In genomic region chr16:83211711-83212110, GRCh38 we compare ENCODE assay signal across 29 cellular contexts.
DNase-seq lines count a peak whose midpoint lies in the region; ATAC-seq and TF ChIP-seq lines count a peak whose summit lies in the region.
"Had no signal": no experiment of that assay in that cellular context is flagged by ENCODE, and none has a peak within 500 bp of the region (broad histone marks: within the 10 kb centered on the region; RNA-seq: fewer than 3 reads in every experiment).

No MANE protein-coding gene starts in this region.

- H3K27ac Mint-ChIP-seq in GM23338: no peak overlapping the region
- H3K27ac Mint-ChIP-seq in activated CD4-positive, alpha-beta T cell treated with anti-CD3 and anti-CD28 coated beads, Interleukin-2, amount 10 ng/mL, durations not matched to agents 7 days and 5 days: no peak overlapping the region
- H3K27ac Mint-ChIP-seq: activated CD4-positive, alpha-beta T cell treated with anti-CD3 and anti-CD28 coated beads for 36 hours; activated naive CD8-positive, alpha-beta T cell; CD4-positive, CD25-positive, alpha-beta regulatory T cell; nephron; T-helper 2 cell treated with Interferon-gamma antibody and Interleukin-4, amounts not matched to agents 5 μg/mL and 100 μg/mL, for 36 hours had no signal

- POLR2A ChIA-PET in activated CD4-positive, alpha-beta T cell treated with anti-CD3 and anti-CD28 coated beads, Interleukin-2, amount 10 ng/mL, durations not matched to agents 7 days and 5 days (lab: Charles Lee): no interaction called here

- no peaks in the 10 kb centered on the region for H3K4me1 ChIP-seq in GM23338 (ENCODE audit: insufficient read depth)
- H3K4me1 ChIP-seq: pancreas had no signal

- H3K4me3 Mint-ChIP-seq in GM23338: no peak overlapping the region
- no peak overlapping the region for H3K4me3 Mint-ChIP-seq in activated CD4-positive, alpha-beta T cell treated with anti-CD3 and anti-CD28 coated beads, Interleukin-2, amount 10 ng/mL, durations not matched to agents 7 days and 5 days
- H3K4me3 Mint-ChIP-seq: activated CD4-positive, alpha-beta T cell treated with anti-CD3 and anti-CD28 coated beads for 36 hours; activated naive CD8-positive, alpha-beta T cell; CD4-positive, CD25-positive, alpha-beta regulatory T cell; nephron; T-helper 2 cell treated with Interferon-gamma antibody and Interleukin-4, amounts not matched to agents 5 μg/mL and 100 μg/mL, for 36 hours had no signal

- H4K20me1 ChIP-seq in GM23338 (replicated peaks; ENCODE audit: insufficient read depth): no peaks in the 10 kb centered on the region

- DNase-seq in GM23338 (ENCODE audit: low spot score): peak; percentile 16
- peak; percentile 8 for DNase-seq in NCI-H146 treated with DMSO at 0.1 percent for 48 hours (lab: John Stamatoyannopoulos, UW; ENCODE audit: unreplicated experiment)
- peak; percentile 80 for DNase-seq in brain pericyte (ENCODE audit: low read depth, low spot score)
- DNase-seq in iPS-NIHi7 (ENCODE audit: extremely low spot score): peak; percentile 26
- no peak for DNase-seq in NCI-H524 (lab: John Stamatoyannopoulos, UW)
- no peak for DNase-seq in activated CD4-positive, alpha-beta T cell treated with anti-CD3 and anti-CD28 coated beads, Interleukin-2, amount 10 ng/mL, durations not matched to agents 7 days and 5 days
- DNase-seq in islet precursor cell: no peak
- no peak for DNase-seq in activated CD4-positive, alpha-beta T cell treated with anti-CD3 and anti-CD28 coated beads, Interleukin-2, amount 50 U/mL, for 48 hours
- DNase-seq: activated CD4-positive, alpha-beta T cell treated with anti-CD3 and anti-CD28 coated beads for 36 hours; activated CD8-positive, alpha-beta memory T cell treated with anti-CD3 and anti-CD28 coated beads for 24 hours; Calu3; caudate nucleus; CD4-positive, CD25-positive, alpha-beta regulatory T cell; foreskin melanocyte; GM23248; heart right ventricle; IMR-90; NCI-H187; NCI-H510A treated with DMSO at 0.1 percent for 48 hours; pancreas; SHP77 treated with DMSO at 0.1 percent for 48 hours; small intestine; stimulated activated CD4-positive, alpha-beta T cell treated with anti-CD3 and anti-CD28 coated beads, Interleukin-1b, Interleukin-23, amount 100 ng/mL, for 48 hours; stimulated activated naive CD8-positive, alpha-beta T cell treated with anti-CD3 and anti-CD28 coated beads, Interleukin-15, Interleukin-2, amounts not matched to agents 100 U/mL and 50 U/mL, for 24 hours had no signal

- peaks cover 3% of the 10 kb centered on the region for H3K27me3 Mint-ChIP-seq in GM23338 (ENCODE audit: insufficient read depth, low read depth, poor library complexity)
- H3K27me3 Mint-ChIP-seq in activated CD4-positive, alpha-beta T cell treated with anti-CD3 and anti-CD28 coated beads, Interleukin-2, amount 10 ng/mL, durations not matched to agents 7 days and 5 days: no peaks in the 10 kb centered on the region
- H3K27me3 Mint-ChIP-seq: activated naive CD8-positive, alpha-beta T cell; CD4-positive, CD25-positive, alpha-beta regulatory T cell had no signal

- TF ChIP-seq CTCF in GM23338 (conservative IDR thresholded peaks at IDR 0.05; ENCODE audit: low read depth in 2 of 2): no peak

- H3K27ac ChIP-seq in GM23338 (ENCODE audit: low read depth): no peak overlapping the region
- H3K27ac ChIP-seq: GM23248, heart right ventricle, pancreas had no signal

- H3K9me2 ChIP-seq in GM23338 (ENCODE audit: insufficient read depth): no peaks in the 10 kb centered on the region

- H3K79me2 ChIP-seq in GM23338 (replicated peaks; ENCODE audit: insufficient read depth): no peaks in the 10 kb centered on the region

- peak; percentile 41 for ATAC-seq in GM23338
- ATAC-seq: activated CD4-positive, alpha-beta T cell treated with anti-CD3 and anti-CD28 coated beads for 36 hours; esophagus mucosa; Panc1; pancreas; stimulated activated naive CD8-positive, alpha-beta T cell treated with anti-CD3 and anti-CD28 coated beads, Interleukin-15, Interleukin-2, amounts not matched to agents 100 U/mL and 50 U/mL, for 24 hours had no signal

- H3K36me3 Mint-ChIP-seq in GM23338 (ENCODE audit: low read depth): no peaks in the 10 kb centered on the region
- no peaks in the 10 kb centered on the region for H3K36me3 Mint-ChIP-seq in activated CD4-positive, alpha-beta T cell treated with anti-CD3 and anti-CD28 coated beads, Interleukin-2, amount 10 ng/mL, durations not matched to agents 7 days and 5 days (ENCODE audit: low read depth)
- H3K36me3 Mint-ChIP-seq: activated naive CD8-positive, alpha-beta T cell; CD4-positive, CD25-positive, alpha-beta regulatory T cell had no signal

- H3F3A ChIP-seq in GM23338 (replicated peaks; ENCODE audit: low read depth): no peaks in the 10 kb centered on the region

- no peaks in the 10 kb centered on the region for H3K9me3 Mint-ChIP-seq in GM23338
- H3K9me3 Mint-ChIP-seq in activated CD4-positive, alpha-beta T cell treated with anti-CD3 and anti-CD28 coated beads, Interleukin-2, amount 10 ng/mL, durations not matched to agents 7 days and 5 days: no peaks in the 10 kb centered on the region
- H3K9me3 Mint-ChIP-seq: T-helper 2 cell treated with Interferon-gamma antibody and Interleukin-4, amounts not matched to agents 5 μg/mL and 100 μg/mL, for 36 hours had no signal

- H2AFZ ChIP-seq in GM23338: no peak overlapping the region
- H2AFZ ChIP-seq: GM23248 had no signal

- H3K4me3 ChIP-seq in GM23338: no peak overlapping the region
- H3K4me3 ChIP-seq: GM23248, heart right ventricle, pancreas had no signal

- no peaks in the 10 kb centered on the region for H3K36me3 ChIP-seq in GM23338 (ENCODE audit: insufficient read depth)
- H3K36me3 ChIP-seq: heart right ventricle, pancreas had no signal

- CTCF ChIA-PET in activated CD4-positive, alpha-beta T cell treated with anti-CD3 and anti-CD28 coated beads, Interleukin-2, amount 10 ng/mL, durations not matched to agents 7 days and 5 days (lab: Charles Lee): interaction anchor here (1.1 kb wide), 1 partner anchor 11 kb away, joined by 4 read pairs; no protein-coding TSS in a partner anchor

- no peak overlapping the region for H3K4me2 ChIP-seq in GM23338

- no peaks in the 10 kb centered on the region for H3K27me3 ChIP-seq in GM23338 (ENCODE audit: insufficient read depth)
- H3K27me3 ChIP-seq: heart right ventricle had no signal

- peaks cover 8% of the 10 kb centered on the region; the same call in 2 of the 3 replicates for H3K4me1 Mint-ChIP-seq in GM23338
- H3K4me1 Mint-ChIP-seq in activated CD4-positive, alpha-beta T cell treated with anti-CD3 and anti-CD28 coated beads, Interleukin-2, amount 10 ng/mL, durations not matched to agents 7 days and 5 days: no peaks in the 10 kb centered on the region
- H3K4me1 Mint-ChIP-seq: activated CD4-positive, alpha-beta T cell treated with anti-CD3 and anti-CD28 coated beads for 36 hours; CD4-positive, CD25-positive, alpha-beta regulatory T cell; nephron had no signal

TF ChIP-seq in GM23338, 12 proteins besides CTCF, POLR2A, EP300 and RAD21:
- TF ChIP-seq EZH2phosphoT487 (IDR thresholded peaks at IDR 0.05; ENCODE audit: unreplicated experiment) (no peak), JUNB (IDR thresholded peaks at IDR 0.05; ENCODE audit: unreplicated experiment) (no peak), EZH2 (IDR thresholded peaks at IDR 0.05; ENCODE audit: low read depth, unreplicated experiment) (no peak), STAT1 (IDR thresholded peaks at IDR 0.05; ENCODE audit: unreplicated experiment) (no peak), NANOG (IDR thresholded peaks at IDR 0.05; ENCODE audit: borderline replicate concordance) (no peak), POLR2AphosphoS5 (IDR thresholded peaks at IDR 0.05; ENCODE audit: low read depth) (no peak), REST (IDR thresholded peaks at IDR 0.05; ENCODE audit: unreplicated experiment) (no peak), ZNF114 (CRISPR knock-in tag; IDR thresholded peaks at IDR 0.05) (no peak)
- TF ChIP-seq, protein P1, sequence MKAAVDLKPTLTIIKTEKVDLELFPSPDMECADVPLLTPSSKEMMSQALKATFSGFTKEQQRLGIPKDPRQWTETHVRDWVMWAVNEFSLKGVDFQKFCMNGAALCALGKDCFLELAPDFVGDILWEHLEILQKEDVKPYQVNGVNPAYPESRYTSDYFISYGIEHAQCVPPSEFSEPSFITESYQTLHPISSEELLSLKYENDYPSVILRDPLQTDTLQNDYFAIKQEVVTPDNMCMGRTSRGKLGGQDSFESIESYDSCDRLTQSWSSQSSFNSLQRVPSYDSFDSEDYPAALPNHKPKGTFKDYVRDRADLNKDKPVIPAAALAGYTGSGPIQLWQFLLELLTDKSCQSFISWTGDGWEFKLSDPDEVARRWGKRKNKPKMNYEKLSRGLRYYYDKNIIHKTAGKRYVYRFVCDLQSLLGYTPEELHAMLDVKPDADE (IDR thresholded peaks at IDR 0.05): no peak

Comparison
In these comparisons a context has a peak if more than half of its experiments do, and no peak if none do; other contexts are left out.
1. DNase-seq: peak in GM23338 (single experiment), NCI-H146 treated with DMSO at 0.1 percent for 48 hours (single experiment), brain pericyte (single experiment) and iPS-NIHi7 (single experiment); none in NCI-H524 (0 of 2), activated CD4-positive, alpha-beta T cell treated with anti-CD3 and anti-CD28 coated beads, Interleukin-2, amount 10 ng/mL, durations not matched to agents 7 days and 5 days (single experiment), islet precursor cell (single experiment) and activated CD4-positive, alpha-beta T cell treated with anti-CD3 and anti-CD28 coated beads, Interleukin-2, amount 50 U/mL, for 48 hours (0 of 2).